ENCODE assay signal across 1 cellular context in the genomic region with DNA sequence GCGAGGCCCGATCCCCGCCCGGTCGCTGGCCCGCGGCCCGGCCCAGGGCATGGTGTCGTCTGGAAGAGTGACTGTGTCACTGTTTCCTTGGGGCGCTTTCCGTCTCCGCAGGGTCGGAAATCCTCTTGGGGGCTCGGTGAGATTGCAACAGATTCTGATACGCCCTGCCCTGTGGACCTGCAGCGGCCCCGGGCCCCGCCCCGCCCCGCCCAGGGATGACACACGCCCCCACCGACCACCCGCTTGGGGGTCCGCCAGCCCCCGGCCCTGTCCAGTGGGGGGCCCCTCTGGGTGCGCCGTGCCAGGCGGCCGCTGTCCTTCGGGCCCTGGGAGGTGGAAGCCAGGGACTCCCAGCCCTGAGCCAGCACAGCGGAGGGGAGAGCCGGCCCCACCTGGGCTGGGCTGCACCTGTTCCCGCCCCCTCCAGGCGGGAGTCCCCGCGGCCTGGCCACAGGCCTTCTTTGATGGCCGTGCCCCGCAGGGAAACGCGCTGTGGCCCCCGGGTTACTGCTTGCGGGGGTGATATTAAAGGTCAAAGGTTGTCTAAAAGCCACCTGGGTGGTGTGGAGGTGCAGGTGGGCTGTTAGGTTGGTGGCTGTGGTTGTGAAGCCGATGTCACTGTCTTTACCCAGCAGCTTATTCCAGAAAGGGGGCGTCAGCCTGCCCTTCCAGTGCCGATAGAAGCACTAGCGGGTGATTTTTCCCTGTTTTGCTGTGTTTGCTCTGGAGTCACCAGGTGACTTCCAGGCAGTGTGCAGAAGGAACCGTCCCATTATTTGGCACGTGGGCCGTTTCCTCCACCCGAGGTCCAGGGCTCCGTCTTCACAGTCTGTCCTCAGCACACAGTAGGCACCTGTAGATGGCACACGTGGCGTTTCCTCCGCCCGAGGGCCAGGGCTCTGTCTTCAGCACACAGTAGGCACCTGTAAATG.
TF ChIP-seq lines count a peak whose summit lies in the region.

No MANE protein-coding gene starts in this region.

TF ChIP-seq in HepG2, 621 proteins besides CTCF, POLR2A, EP300 and RAD21 (continued from another document and continues in another):
- TF ChIP-seq, protein P1, sequence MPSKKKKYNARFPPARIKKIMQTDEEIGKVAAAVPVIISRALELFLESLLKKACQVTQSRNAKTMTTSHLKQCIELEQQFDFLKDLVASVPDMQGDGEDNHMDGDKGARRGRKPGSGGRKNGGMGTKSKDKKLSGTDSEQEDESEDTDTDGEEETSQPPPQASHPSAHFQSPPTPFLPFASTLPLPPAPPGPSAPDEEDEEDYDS (CRISPR knock-in tag; IDR thresholded peaks at IDR 0.05) = no peak
- TF ChIP-seq, protein P2, sequence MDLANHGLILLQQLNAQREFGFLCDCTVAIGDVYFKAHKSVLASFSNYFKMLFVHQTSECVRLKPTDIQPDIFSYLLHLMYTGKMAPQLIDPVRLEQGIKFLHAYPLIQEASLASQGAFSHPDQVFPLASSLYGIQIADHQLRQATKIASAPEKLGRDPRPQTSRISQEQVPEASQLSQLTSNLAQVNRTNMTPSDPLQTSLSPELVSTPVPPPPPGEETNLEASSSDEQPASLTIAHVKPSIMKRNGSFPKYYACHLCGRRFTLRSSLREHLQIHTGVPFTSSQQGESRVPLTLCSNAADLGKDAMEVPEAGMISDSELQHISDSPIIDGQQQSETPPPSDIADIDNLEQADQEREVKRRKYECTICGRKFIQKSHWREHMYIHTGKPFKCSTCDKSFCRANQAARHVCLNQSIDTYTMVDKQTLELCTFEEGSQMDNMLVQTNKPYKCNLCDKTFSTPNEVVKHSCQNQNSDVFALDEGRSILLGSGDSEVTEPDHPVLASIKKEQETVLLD (CRISPR knock-in tag; IDR thresholded peaks at IDR 0.05; ENCODE audit: low read depth) = no peak
- TF ChIP-seq MEIS2 (CRISPR knock-in tag; IDR thresholded peaks at IDR 0.05) (no peak), MTF2 (CRISPR knock-in tag; IDR thresholded peaks at IDR 0.05; ENCODE audit: borderline replicate concordance) (0 out of 2 replicates have a peak, but pooled peaks have one; percentile 38), HIVEP1 (CRISPR knock-in tag; IDR thresholded peaks at IDR 0.05) (no peak), FOXA1 (IDR thresholded peaks at IDR 0.05) (no peak), FOXA1 (CRISPR knock-in tag; IDR thresholded peaks at IDR 0.05) (no peak), ZNF296 (CRISPR knock-in tag; conservative IDR thresholded peaks at IDR 0.05) (no peak), THAP11 (CRISPR knock-in tag; IDR thresholded peaks at IDR 0.05) (no peak), ZBTB8A (CRISPR knock-in tag; IDR thresholded peaks at IDR 0.05; ENCODE audit: borderline replicate concordance, low read depth) (no peak), CHD2 (IDR thresholded peaks at IDR 0.05; ENCODE audit: low read depth, low read length) (no peak), FOXA3 (CRISPR knock-in tag; IDR thresholded peaks at IDR 0.05) (no peak), ZNF678 (CRISPR knock-in tag; IDR thresholded peaks at IDR 0.05) (no peak), ZNF354B (CRISPR knock-in tag; IDR thresholded peaks at IDR 0.05) (no peak), ATAD3A (CRISPR knock-in tag; IDR thresholded peaks at IDR 0.05) (no peak), BORCS8-MEF2B (CRISPR knock-in tag; IDR thresholded peaks at IDR 0.05) (no peak), SMARCC2 (IDR thresholded peaks at IDR 0.05) (no peak), ZSCAN21 (CRISPR knock-in tag; IDR thresholded peaks at IDR 0.05; ENCODE audit: borderline replicate concordance) (no peak), RXRA (CRISPR knock-in tag; IDR thresholded peaks at IDR 0.05) (peak; percentile 39; the same call in 1 of the 2 replicates), NFKB2 (CRISPR knock-in tag; IDR thresholded peaks at IDR 0.05; ENCODE audit: borderline replicate concordance) (peak; percentile 51; the same call in 1 of the 2 replicates), TEAD3 (CRISPR knock-in tag; optimal IDR thresholded peaks at IDR 0.05; ENCODE audit: borderline replicate concordance) (no peak), ZNF788 (CRISPR knock-in tag; IDR thresholded peaks at IDR 0.05; ENCODE audit: borderline replicate concordance) (0 out of 2 replicates have a peak, but pooled peaks have one; percentile 25), MED8 (CRISPR knock-in tag; IDR thresholded peaks at IDR 0.05; ENCODE audit: insufficient replicate concordance) (no peak), ZNF577 (CRISPR knock-in tag; IDR thresholded peaks at IDR 0.05; ENCODE audit: borderline replicate concordance, low read depth) (no peak), ZNF263 (CRISPR knock-in tag; IDR thresholded peaks at IDR 0.05) (0 out of 2 replicates have a peak, but pooled peaks have one; percentile 10)
- TF ChIP-seq, protein P3, sequence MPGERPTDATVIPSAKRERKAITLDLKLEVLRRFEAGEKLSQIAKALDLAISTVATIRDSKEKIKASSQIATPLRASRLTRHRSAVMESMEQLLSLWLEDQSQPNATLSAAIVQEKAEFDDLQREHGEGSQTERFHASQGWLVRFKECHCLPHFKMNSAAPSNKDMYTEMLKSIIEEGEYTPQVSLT (CRISPR knock-in tag; IDR thresholded peaks at IDR 0.05; ENCODE audit: borderline replicate concordance, low read depth) = no peak
- TF ChIP-seq, protein P4, sequence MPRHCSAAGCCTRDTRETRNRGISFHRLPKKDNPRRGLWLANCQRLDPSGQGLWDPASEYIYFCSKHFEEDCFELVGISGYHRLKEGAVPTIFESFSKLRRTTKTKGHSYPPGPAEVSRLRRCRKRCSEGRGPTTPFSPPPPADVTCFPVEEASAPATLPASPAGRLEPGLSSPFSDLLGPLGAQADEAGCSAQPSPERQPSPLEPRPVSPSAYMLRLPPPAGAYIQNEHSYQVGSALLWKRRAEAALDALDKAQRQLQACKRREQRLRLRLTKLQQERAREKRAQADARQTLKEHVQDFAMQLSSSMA (CRISPR knock-in tag; IDR thresholded peaks at IDR 0.05) = no peak
- TF ChIP-seq, protein P5, sequence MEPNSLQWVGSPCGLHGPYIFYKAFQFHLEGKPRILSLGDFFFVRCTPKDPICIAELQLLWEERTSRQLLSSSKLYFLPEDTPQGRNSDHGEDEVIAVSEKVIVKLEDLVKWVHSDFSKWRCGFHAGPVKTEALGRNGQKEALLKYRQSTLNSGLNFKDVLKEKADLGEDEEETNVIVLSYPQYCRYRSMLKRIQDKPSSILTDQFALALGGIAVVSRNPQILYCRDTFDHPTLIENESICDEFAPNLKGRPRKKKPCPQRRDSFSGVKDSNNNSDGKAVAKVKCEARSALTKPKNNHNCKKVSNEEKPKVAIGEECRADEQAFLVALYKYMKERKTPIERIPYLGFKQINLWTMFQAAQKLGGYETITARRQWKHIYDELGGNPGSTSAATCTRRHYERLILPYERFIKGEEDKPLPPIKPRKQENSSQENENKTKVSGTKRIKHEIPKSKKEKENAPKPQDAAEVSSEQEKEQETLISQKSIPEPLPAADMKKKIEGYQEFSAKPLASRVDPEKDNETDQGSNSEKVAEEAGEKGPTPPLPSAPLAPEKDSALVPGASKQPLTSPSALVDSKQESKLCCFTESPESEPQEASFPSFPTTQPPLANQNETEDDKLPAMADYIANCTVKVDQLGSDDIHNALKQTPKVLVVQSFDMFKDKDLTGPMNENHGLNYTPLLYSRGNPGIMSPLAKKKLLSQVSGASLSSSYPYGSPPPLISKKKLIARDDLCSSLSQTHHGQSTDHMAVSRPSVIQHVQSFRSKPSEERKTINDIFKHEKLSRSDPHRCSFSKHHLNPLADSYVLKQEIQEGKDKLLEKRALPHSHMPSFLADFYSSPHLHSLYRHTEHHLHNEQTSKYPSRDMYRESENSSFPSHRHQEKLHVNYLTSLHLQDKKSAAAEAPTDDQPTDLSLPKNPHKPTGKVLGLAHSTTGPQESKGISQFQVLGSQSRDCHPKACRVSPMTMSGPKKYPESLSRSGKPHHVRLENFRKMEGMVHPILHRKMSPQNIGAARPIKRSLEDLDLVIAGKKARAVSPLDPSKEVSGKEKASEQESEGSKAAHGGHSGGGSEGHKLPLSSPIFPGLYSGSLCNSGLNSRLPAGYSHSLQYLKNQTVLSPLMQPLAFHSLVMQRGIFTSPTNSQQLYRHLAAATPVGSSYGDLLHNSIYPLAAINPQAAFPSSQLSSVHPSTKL (CRISPR knock-in tag; IDR thresholded peaks at IDR 0.05) = no peak
- TF ChIP-seq, protein P6, sequence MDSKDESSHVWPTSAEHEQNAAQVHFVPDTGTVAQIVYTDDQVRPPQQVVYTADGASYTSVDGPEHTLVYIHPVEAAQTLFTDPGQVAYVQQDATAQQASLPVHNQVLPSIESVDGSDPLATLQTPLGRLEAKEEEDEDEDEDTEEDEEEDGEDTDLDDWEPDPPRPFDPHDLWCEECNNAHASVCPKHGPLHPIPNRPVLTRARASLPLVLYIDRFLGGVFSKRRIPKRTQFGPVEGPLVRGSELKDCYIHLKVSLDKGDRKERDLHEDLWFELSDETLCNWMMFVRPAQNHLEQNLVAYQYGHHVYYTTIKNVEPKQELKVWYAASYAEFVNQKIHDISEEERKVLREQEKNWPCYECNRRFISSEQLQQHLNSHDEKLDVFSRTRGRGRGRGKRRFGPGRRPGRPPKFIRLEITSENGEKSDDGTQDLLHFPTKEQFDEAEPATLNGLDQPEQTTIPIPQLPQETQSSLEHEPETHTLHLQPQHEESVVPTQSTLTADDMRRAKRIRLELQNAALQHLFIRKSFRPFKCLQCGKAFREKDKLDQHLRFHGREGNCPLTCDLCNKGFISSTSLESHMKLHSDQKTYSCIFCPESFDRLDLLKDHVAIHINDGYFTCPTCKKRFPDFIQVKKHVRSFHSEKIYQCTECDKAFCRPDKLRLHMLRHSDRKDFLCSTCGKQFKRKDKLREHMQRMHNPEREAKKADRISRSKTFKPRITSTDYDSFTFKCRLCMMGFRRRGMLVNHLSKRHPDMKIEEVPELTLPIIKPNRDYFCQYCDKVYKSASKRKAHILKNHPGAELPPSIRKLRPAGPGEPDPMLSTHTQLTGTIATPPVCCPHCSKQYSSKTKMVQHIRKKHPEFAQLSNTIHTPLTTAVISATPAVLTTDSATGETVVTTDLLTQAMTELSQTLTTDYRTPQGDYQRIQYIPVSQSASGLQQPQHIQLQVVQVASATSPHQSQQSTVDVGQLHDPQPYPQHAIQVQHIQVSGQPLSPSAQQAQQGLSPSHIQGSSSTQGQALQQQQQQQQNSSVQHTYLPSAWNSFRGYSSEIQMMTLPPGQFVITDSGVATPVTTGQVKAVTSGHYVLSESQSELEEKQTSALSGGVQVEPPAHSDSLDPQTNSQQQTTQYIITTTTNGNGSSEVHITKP (CRISPR knock-in tag; IDR thresholded peaks at IDR 0.05; ENCODE audit: low read depth) = no peak
- TF ChIP-seq, protein P7, sequence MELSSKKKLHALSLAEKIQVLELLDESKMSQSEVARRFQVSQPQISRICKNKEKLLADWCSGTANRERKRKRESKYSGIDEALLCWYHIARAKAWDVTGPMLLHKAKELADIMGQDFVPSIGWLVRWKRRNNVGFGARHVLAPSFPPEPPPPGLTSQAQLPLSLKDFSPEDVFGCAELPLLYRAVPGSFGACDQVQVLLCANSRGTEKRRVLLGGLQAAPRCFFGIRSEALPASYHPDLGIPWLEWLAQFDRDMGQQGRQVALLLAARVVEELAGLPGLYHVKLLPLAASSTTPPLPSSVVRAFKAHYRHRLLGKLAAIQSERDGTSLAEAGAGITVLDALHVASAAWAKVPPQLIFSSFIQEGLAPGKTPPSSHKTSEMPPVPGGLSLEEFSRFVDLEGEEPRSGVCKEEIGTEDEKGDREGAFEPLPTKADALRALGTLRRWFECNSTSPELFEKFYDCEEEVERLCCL (CRISPR knock-in tag; IDR thresholded peaks at IDR 0.05; ENCODE audit: borderline replicate concordance) = no peak
- TF ChIP-seq, protein P8, sequence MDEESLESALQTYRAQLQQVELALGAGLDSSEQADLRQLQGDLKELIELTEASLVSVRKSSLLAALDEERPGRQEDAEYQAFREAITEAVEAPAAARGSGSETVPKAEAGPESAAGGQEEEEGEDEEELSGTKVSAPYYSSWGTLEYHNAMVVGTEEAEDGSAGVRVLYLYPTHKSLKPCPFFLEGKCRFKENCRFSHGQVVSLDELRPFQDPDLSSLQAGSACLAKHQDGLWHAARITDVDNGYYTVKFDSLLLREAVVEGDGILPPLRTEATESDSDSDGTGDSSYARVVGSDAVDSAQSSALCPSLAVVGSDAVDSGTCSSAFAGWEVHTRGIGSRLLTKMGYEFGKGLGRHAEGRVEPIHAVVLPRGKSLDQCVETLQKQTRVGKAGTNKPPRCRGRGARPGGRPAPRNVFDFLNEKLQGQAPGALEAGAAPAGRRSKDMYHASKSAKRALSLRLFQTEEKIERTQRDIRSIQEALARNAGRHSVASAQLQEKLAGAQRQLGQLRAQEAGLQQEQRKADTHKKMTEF (CRISPR knock-in tag; IDR thresholded peaks at IDR 0.05) = no peak
- TF ChIP-seq, protein P9, sequence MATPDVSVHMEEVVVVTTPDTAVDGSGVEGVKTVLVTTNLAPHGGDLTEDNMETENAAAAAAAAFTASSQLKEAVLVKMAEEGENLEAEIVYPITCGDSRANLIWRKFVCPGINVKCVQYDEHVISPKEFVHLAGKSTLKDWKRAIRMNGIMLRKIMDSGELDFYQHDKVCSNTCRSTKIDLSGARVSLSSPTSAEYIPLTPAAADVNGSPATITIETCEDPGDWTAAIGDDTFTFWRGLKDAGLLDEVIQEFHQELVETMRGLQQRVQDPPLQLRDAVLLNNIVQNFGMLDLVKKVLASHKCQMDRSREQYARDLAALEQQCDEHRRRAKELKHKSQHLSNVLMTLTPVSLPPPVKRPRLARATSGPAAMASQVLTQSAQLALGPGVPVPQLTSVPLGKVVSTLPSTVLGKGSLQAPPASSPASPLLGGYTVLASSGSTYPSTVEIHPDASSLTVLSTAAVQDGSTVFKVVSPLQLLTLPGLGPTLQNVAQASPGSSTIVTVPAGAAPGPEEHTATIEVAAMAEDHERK (CRISPR knock-in tag; IDR thresholded peaks at IDR 0.05; ENCODE audit: low read depth) = no peak
- TF ChIP-seq, protein P10, sequence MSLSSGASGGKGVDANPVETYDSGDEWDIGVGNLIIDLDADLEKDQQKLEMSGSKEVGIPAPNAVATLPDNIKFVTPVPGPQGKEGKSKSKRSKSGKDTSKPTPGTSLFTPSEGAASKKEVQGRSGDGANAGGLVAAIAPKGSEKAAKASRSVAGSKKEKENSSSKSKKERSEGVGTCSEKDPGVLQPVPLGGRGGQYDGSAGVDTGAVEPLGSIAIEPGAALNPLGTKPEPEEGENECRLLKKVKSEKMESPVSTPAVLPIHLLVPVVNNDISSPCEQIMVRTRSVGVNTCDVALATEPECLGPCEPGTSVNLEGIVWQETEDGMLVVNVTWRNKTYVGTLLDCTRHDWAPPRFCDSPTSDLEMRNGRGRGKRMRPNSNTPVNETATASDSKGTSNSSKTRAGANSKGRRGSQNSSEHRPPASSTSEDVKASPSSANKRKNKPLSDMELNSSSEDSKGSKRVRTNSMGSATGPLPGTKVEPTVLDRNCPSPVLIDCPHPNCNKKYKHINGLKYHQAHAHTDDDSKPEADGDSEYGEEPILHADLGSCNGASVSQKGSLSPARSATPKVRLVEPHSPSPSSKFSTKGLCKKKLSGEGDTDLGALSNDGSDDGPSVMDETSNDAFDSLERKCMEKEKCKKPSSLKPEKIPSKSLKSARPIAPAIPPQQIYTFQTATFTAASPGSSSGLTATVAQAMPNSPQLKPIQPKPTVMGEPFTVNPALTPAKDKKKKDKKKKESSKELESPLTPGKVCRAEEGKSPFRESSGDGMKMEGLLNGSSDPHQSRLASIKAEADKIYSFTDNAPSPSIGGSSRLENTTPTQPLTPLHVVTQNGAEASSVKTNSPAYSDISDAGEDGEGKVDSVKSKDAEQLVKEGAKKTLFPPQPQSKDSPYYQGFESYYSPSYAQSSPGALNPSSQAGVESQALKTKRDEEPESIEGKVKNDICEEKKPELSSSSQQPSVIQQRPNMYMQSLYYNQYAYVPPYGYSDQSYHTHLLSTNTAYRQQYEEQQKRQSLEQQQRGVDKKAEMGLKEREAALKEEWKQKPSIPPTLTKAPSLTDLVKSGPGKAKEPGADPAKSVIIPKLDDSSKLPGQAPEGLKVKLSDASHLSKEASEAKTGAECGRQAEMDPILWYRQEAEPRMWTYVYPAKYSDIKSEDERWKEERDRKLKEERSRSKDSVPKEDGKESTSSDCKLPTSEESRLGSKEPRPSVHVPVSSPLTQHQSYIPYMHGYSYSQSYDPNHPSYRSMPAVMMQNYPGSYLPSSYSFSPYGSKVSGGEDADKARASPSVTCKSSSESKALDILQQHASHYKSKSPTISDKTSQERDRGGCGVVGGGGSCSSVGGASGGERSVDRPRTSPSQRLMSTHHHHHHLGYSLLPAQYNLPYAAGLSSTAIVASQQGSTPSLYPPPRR (CRISPR knock-in tag; IDR thresholded peaks at IDR 0.05; ENCODE audit: borderline replicate concordance) = 0 out of 2 replicates have a peak, but pooled peaks have one; percentile 38
